8 cellular contexts compared by ENCODE assay signal in genomic region chr17:67602974-67603373, GRCh38.
DNase-seq lines count a peak whose midpoint lies in the region; ATAC-seq, FAIRE-seq and TF ChIP-seq lines count a peak whose summit lies in the region.

No MANE protein-coding gene starts in this region.

- H3K27ac ChIP-seq in cardiac muscle cell (no peak overlapping the region), right cardiac atrium (ENCODE audit: low read length) (no peak overlapping the region), lower lobe of right lung (no peak overlapping the region), uterus (no peak overlapping the region)

- H3K4me3 ChIP-seq in cardiac muscle cell (no peak overlapping the region), right cardiac atrium (ENCODE audit: low read length) (no peak overlapping the region), bronchial epithelial cell (ENCODE audit: low read depth, low read length) (no peak overlapping the region), lower lobe of right lung (no peak overlapping the region), uterus (no peak overlapping the region)

- H3K36me3 ChIP-seq in cardiac muscle cell (no peaks in the 10 kb centered on the region), bronchial epithelial cell (ENCODE audit: control insufficient read depth, insufficient read depth, low read length) (no peaks in the 10 kb centered on the region), lower lobe of right lung (no peaks in the 10 kb centered on the region), uterus (no peaks in the 10 kb centered on the region)

- no peaks in the 10 kb centered on the region for H3K27me3 ChIP-seq in cardiac muscle cell
- no peaks in the 10 kb centered on the region for H3K27me3 ChIP-seq in right cardiac atrium (ENCODE audit: control insufficient read depth, insufficient read depth)
- no peaks in the 10 kb centered on the region for H3K27me3 ChIP-seq in bronchial epithelial cell (ENCODE audit: control insufficient read depth, insufficient read depth, low read length)
- no peaks in the 10 kb centered on the region for H3K27me3 ChIP-seq in lower lobe of right lung (ENCODE audit: low read depth)
- no peaks in the 10 kb centered on the region for H3K27me3 ChIP-seq in uterus

- FAIRE-seq in bronchial epithelial cell (lab: Jason Lieb, UNC): no peak

- ATAC-seq in right cardiac atrium: no peak
- ATAC-seq in lower lobe of right lung: peak in 1 of 2 donors; percentile 33
- no peak for ATAC-seq in HG02840 (IDR thresholded peaks at IDR 0.05; ENCODE audit: low FRiP score, unreplicated experiment)

- no peak for TF ChIP-seq POLR2A in uterus (IDR thresholded peaks at IDR 0.05)

- TF ChIP-seq CTCF in cardiac muscle cell (IDR thresholded peaks at IDR 0.05; ENCODE audit: low read depth, low read length) (peak; percentile 48), bronchial epithelial cell (IDR thresholded peaks at IDR 0.05; ENCODE audit: insufficient read depth, low read length, severe bottlenecking) (peak; percentile 60), lower lobe of right lung (IDR thresholded peaks at IDR 0.05) (peak; percentile 43), uterus (IDR thresholded peaks at IDR 0.05) (no peak)

- no peaks in the 10 kb centered on the region for H3K9me3 ChIP-seq in cardiac muscle cell (ENCODE audit: low read depth)
- no peaks in the 10 kb centered on the region for H3K9me3 ChIP-seq in right cardiac atrium (ENCODE audit: control insufficient read depth, low read length)
- no peaks in the 10 kb centered on the region for H3K9me3 ChIP-seq in lower lobe of right lung
- no peaks in the 10 kb centered on the region for H3K9me3 ChIP-seq in uterus

- intact Hi-C loops in right cardiac atrium (cut with DNase I): loop anchor here in 1 of 4 donors (10.0 kb wide), 2 partner anchors 118 to 228 kb away; partner anchors contain the start of gene PITPNC1
- intact Hi-C loops in lower lobe of right lung (cut with DNase I): no loop called here
- intact Hi-C loops in uterus (cut with DNase I; ENCODE audit: low total_unique reads): no loop called here

- peak; percentile 49 to 65 for DNase-seq in cardiac muscle cell (ENCODE audit: low read depth in 1 of 2, low spot score in 1 of 2)
- no peak for DNase-seq in right cardiac atrium
- peak; percentile 35 for DNase-seq in LHCN-M2 (ENCODE audit: low read depth)
- DNase-seq in T-helper 1 cell: peak in 4 of 5 donors; percentile 15 to 53 (median 27)
- DNase-seq in bronchial epithelial cell (ENCODE audit: low read depth): peak; percentile 28
- no peak for DNase-seq in lower lobe of right lung
- no peak for DNase-seq in uterus

- peaks cover 8% of the 10 kb centered on the region for H3K4me1 ChIP-seq in cardiac muscle cell (ENCODE audit: low read depth)
- peaks cover 2% of the 10 kb centered on the region for H3K4me1 ChIP-seq in right cardiac atrium (ENCODE audit: control insufficient read depth, insufficient read depth, low read length)
- H3K4me1 ChIP-seq in lower lobe of right lung: peaks cover 21% of the 10 kb centered on the region
- H3K4me1 ChIP-seq in uterus: no peaks in the 10 kb centered on the region

- 81% methylated on average over 3 of the region's 3 CpGs for WGBS in right cardiac atrium

Comparison
In these comparisons a context has a peak if more than half of its experiments do, and no peak if none do; other contexts are left out.
1. DNase-seq: peak in cardiac muscle cell (2 of 2), LHCN-M2 (single experiment), T-helper 1 cell (4 of 5) and bronchial epithelial cell (single experiment); none in right cardiac atrium (0 of 3), lower lobe of right lung (single experiment) and uterus (0 of 2).
2. CTCF ChIP-seq: peak in cardiac muscle cell (single experiment), bronchial epithelial cell (single experiment) and lower lobe of right lung (single experiment); none in uterus (0 of 4).